ENCODE assay signal across 8 cellular contexts in genomic region chr1:41241748-41242644, GRCh38.
DNase-seq lines count a peak whose midpoint lies in the region; ATAC-seq lines count a peak whose summit lies in the region.

SCMH1 (minus strand) TSS chr1:41242306; CDS start chr1:41186133, 56,173 bp downstream.

- H3K27ac ChIP-seq in epithelial cell of prostate, result peak within 1 kb of the TSS; percentile 65
- peak within 1 kb of the TSS; percentile 82 to 86 for H3K27ac ChIP-seq in mucosa of rectum (ENCODE audit: low read depth in 2 of 2, low read length in 2 of 2)

- ATAC-seq in HG03039 (IDR thresholded peaks at IDR 0.05; ENCODE audit: unreplicated experiment), result peak; percentile 45

- no peaks in the 10 kb centered on the region for H3K27me3 ChIP-seq in mucosa of rectum (ENCODE audit: control insufficient read depth in 2 of 2, insufficient read depth in 2 of 2, low read length in 2 of 2)

- peaks cover 5 to 8% of the 10 kb centered on the region in 2 donors for H3K4me1 ChIP-seq in mucosa of rectum (ENCODE audit: control insufficient read depth in 2 of 2, insufficient read depth in 2 of 2, low read length in 2 of 2)

- H3K36me3 ChIP-seq in mucosa of rectum (ENCODE audit: control insufficient read depth in 2 of 2, insufficient read depth in 2 of 2, low read length in 2 of 2), result no peaks in the 10 kb centered on the region

- peak; percentile 39 for DNase-seq in SIG-M5 treated with dmso at 0.1 percent for 504 hours (lab: John Stamatoyannopoulos, UW; ENCODE audit: unreplicated experiment)
- no peak for DNase-seq in SIG-M5 (lab: John Stamatoyannopoulos, UW)
- peak; percentile 20 for DNase-seq in NCI-H446 treated with DMSO at 0.1 percent for 48 hours (lab: John Stamatoyannopoulos, UW)
- DNase-seq in activated CD8-positive, alpha-beta memory T cell treated with anti-CD3 and anti-CD28 coated beads for 48 hours (ENCODE audit: low read depth in 2 of 3, low spot score in 2 of 3), result peak; percentile 18 to 39 (median 36)
- no peak for DNase-seq in epithelial cell of prostate (ENCODE audit: low read depth, low spot score)
- DNase-seq in stimulated activated CD8-positive, alpha-beta memory T cell treated with anti-CD3 and anti-CD28 coated beads, Interleukin-7, amount 100 ng/mL, for 24 hours (ENCODE audit: low read depth), result peak; percentile 15

- H3K9ac ChIP-seq in mucosa of rectum (ENCODE audit: low read depth in 1 of 2, low read length in 2 of 2), result peak within 1 kb of the TSS; percentile 70 to 86

- no peaks in the 10 kb centered on the region for H3K9me3 ChIP-seq in mucosa of rectum (ENCODE audit: control insufficient read depth in 2 of 2, low read length in 2 of 2)

- H3K4me3 ChIP-seq in mucosa of rectum (ENCODE audit: low read length in 2 of 2), result peak within 1 kb of the TSS; percentile 74 to 75

Comparison
In these comparisons a context has a peak if more than half of its experiments do, and no peak if none do; other contexts are left out.
1. DNase-seq: peak in SIG-M5 treated with dmso at 0.1 percent for 504 hours (single experiment), NCI-H446 treated with DMSO at 0.1 percent for 48 hours (single experiment), activated CD8-positive, alpha-beta memory T cell treated with anti-CD3 and anti-CD28 coated beads for 48 hours (3 of 3) and stimulated activated CD8-positive, alpha-beta memory T cell treated with anti-CD3 and anti-CD28 coated beads, Interleukin-7, amount 100 ng/mL, for 24 hours (single experiment); none in SIG-M5 (single experiment) and epithelial cell of prostate (single experiment).